ENCODE assay signal across 8 cellular contexts in genomic region chr6:27078734-27079357, GRCh38.
DNase-seq lines count a peak whose midpoint lies in the region; ATAC-seq, FAIRE-seq and TF ChIP-seq lines count a peak whose summit lies in the region.

No MANE protein-coding gene starts in this region.

- H4K20me1 ChIP-seq in mammary epithelial cell (ENCODE audit: insufficient read depth, low read length) = no peaks in the 10 kb centered on the region

- no peaks in the 10 kb centered on the region for H3K79me2 ChIP-seq in mammary epithelial cell (ENCODE audit: insufficient read depth, low read length)

- no peak overlapping the region for H3K27ac Mint-ChIP-seq in T-helper 1 cell treated with Interleukin-12 subunit alpha and Interleukin-12 subunit beta and Interleukin-4 antibody, amounts not matched to agents 30 μg/mL and 1 μg/mL, for 36 hours

- H3K27me3 ChIP-seq in mammary epithelial cell (ENCODE audit: insufficient read depth, low read length) = no peaks in the 10 kb centered on the region

- H3K36me3 Mint-ChIP-seq in T-helper 1 cell treated with Interleukin-12 subunit alpha and Interleukin-12 subunit beta and Interleukin-4 antibody, amounts not matched to agents 30 μg/mL and 1 μg/mL, for 36 hours (ENCODE audit: low read depth) = no peaks in the 10 kb centered on the region

- no peaks in the 10 kb centered on the region for H3K9me3 Mint-ChIP-seq in T-helper 1 cell treated with Interleukin-12 subunit alpha and Interleukin-12 subunit beta and Interleukin-4 antibody, amounts not matched to agents 30 μg/mL and 1 μg/mL, for 36 hours

- FAIRE-seq in islet of Langerhans (lab: Jason Lieb, UNC) = peak; percentile 43

- H3K4me1 Mint-ChIP-seq in T-helper 1 cell treated with Interleukin-12 subunit alpha and Interleukin-12 subunit beta and Interleukin-4 antibody, amounts not matched to agents 30 μg/mL and 1 μg/mL, for 36 hours (ENCODE audit: low read depth) = peaks cover 4% of the 10 kb centered on the region

- no TSS peak for BruUV-seq in mammary epithelial cell (replicated peaks; lab: Mats Ljungman, UMichigan)

- no peak overlapping the region for H3K27ac ChIP-seq in mammary epithelial cell (ENCODE audit: insufficient read depth, low read depth, low read length)

- TF ChIP-seq CTCF in mammary epithelial cell (conservative IDR thresholded peaks at IDR 0.05 in 1 of 2, IDR thresholded peaks at IDR 0.05 in 1 of 2; ENCODE audit: extremely low read depth in 1 of 2, insufficient read depth in 1 of 2, low read depth in 1 of 2, low read length in 2 of 2) = peak; percentile 69 to 81

- peak overlapping the region; percentile 49 to 55 (median 52) for H3K4me3 ChIP-seq in mammary epithelial cell (replicated peaks in 1 of 3; ENCODE audit: insufficient read depth in 1 of 3, low read depth in 2 of 3, low read length in 3 of 3)

- H3K9me3 ChIP-seq in mammary epithelial cell (replicated peaks; ENCODE audit: insufficient read depth, low read length) = no peaks in the 10 kb centered on the region

- dilution Hi-C loops in mammary epithelial cell (cut with HindIII; ENCODE audit: low sequenced_read_pairs) = no loop called here

- peak overlapping the region; percentile 87 for H2AFZ ChIP-seq in mammary epithelial cell (ENCODE audit: low read depth, low read length)

- DNase-seq in NK-92 treated with Interleukin-12 subunit alpha and Interleukin-12 subunit beta, amount 100 ng/mL, for 24 hours (lab: John Stamatoyannopoulos, UW) = peak; percentile 3
- DNase-seq in NK-92 (lab: John Stamatoyannopoulos, UW; ENCODE audit: unreplicated experiment) (no peak), NCI-H1417 treated with DMSO at 0.1 percent for 48 hours (lab: John Stamatoyannopoulos, UW) (peak; percentile 62), mammary epithelial cell (peak; percentile 58)
- DNase-seq in stimulated activated CD4-positive, alpha-beta T cell treated with anti-CD3 and anti-CD28 coated beads, Interleukin-2, amount 100 ng/mL, for 24 hours = peak; percentile 45 to 46

- H3K9ac ChIP-seq in mammary epithelial cell (ENCODE audit: insufficient read depth, low read length) = peak overlapping the region; percentile 7

- peak; percentile 62 for ATAC-seq in HG02571 (IDR thresholded peaks at IDR 0.05; ENCODE audit: unreplicated experiment)

- intact Hi-C loops in mammary epithelial cell (cut with micrococcal nuclease) = loop anchor here (1.0 to 5.0 kb wide), 3 partner anchors 122 to 737 kb away; no protein-coding TSS in a partner anchor

- 2% methylated on average over 9 of the region's 9 CpGs for WGBS in mammary epithelial cell (ENCODE audit: low coverage, missing lambda C conversion rate)

- H3K4me1 ChIP-seq in mammary epithelial cell (ENCODE audit: insufficient read depth, low read length) = peaks cover 4% of the 10 kb centered on the region

- peaks cover 45% of the 10 kb centered on the region for H3K27me3 Mint-ChIP-seq in T-helper 1 cell treated with Interleukin-12 subunit alpha and Interleukin-12 subunit beta and Interleukin-4 antibody, amounts not matched to agents 30 μg/mL and 1 μg/mL, for 36 hours (ENCODE audit: low read depth)

- peak overlapping the region; percentile 68 for H3K4me3 Mint-ChIP-seq in T-helper 1 cell treated with Interleukin-12 subunit alpha and Interleukin-12 subunit beta and Interleukin-4 antibody, amounts not matched to agents 30 μg/mL and 1 μg/mL, for 36 hours

- CTCF ChIA-PET in mammary epithelial cell (lab: Charles Lee; ENCODE audit: low non-redundant PET) = no interaction called here

- H3K4me2 ChIP-seq in mammary epithelial cell (ENCODE audit: insufficient read depth, low read depth, low read length) = peak overlapping the region; percentile 69

- no peaks in the 10 kb centered on the region for H3K36me3 ChIP-seq in mammary epithelial cell (ENCODE audit: insufficient read depth, low read length)

- in situ Hi-C loops in mammary epithelial cell (cut with MboI; ENCODE audit: low sequenced_read_pairs in 2 of 2) = loop anchor here in 1 of 2 donors (25.0 kb wide), 1 partner anchor 742 kb away; no protein-coding TSS in a partner anchor
